Comparison of ENCODE assay signal across 16 cellular contexts in the genomic region with DNA sequence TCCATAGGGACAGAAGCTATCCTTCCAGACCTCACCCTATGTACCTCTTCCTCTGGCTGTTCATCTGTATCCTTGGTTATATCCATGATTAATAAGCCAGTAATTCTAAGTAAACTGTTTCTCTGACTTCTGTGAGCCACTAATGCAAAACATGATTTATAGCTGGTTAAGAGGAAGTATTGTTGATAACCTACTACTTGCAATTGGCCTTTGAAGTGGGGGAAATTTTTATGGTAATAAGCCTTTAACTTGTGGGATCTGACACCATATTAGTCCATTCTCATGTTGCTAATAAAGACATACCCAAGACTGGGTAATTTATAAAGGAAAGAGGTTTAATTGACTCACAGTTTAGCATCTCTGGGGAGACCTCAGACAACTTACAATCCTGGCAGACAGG. TPM values are rescaled to one million over a fixed set of nuclear protein-coding genes. Genes with fewer than 3 reads are reported as not detected.
DNase-seq lines count a peak whose midpoint lies in the region; ATAC-seq and TF ChIP-seq lines count a peak whose summit lies in the region.
"Had no signal": no experiment of that assay in that cellular context is flagged by ENCODE, and none has a peak within 500 bp of the region (broad histone marks: within the 10 kb centered on the region; RNA-seq: fewer than 3 reads in every experiment).

No MANE protein-coding gene starts in this region.

- H3K27ac Mint-ChIP-seq in activated naive CD8-positive, alpha-beta T cell treated with anti-CD3 and anti-CD28 coated beads, Interleukin-2, amount 50 U/mL, for 24 hours = peak overlapping the region; percentile 72
- H3K27ac Mint-ChIP-seq in progenitor cell of endocrine pancreas = no peak overlapping the region

- in situ Hi-C loops in gastrocnemius medialis (cut with MboI; ENCODE audit: low sequenced_read_pairs in 4 of 4) = no loop called here

- peak; percentile 29 to 32 for ATAC-seq in activated T-cell treated with anti-CD3 and anti-CD28 coated beads, Interleukin-2, amount 50 U/mL, for 4 hours
- no peak for ATAC-seq in activated naive CD8-positive, alpha-beta T cell treated with anti-CD3 and anti-CD28 coated beads, Interleukin-2, amount 50 U/mL, for 24 hours
- ATAC-seq in gastrocnemius medialis = no peak

- H3K4me1 Mint-ChIP-seq in activated T-cell treated with anti-CD3 and anti-CD28 coated beads, Interleukin-2, amount 50 U/mL, for 4 hours (ENCODE audit: low read depth) = peaks cover 51% of the 10 kb centered on the region
- peaks cover 37% of the 10 kb centered on the region for H3K4me1 Mint-ChIP-seq in activated naive CD8-positive, alpha-beta T cell treated with anti-CD3 and anti-CD28 coated beads, Interleukin-2, amount 50 U/mL, for 24 hours
- H3K4me1 Mint-ChIP-seq in progenitor cell of endocrine pancreas (ENCODE audit: low read depth) = no peaks in the 10 kb centered on the region

- H3K27ac ChIP-seq in spleen (peak overlapping the region; percentile 66 to 86 (median 80)), gastrocnemius medialis (no peak overlapping the region)
- H3K27ac ChIP-seq: cardiac muscle cell, parathyroid adenoma, uterus had no signal

- H3K4me3 Mint-ChIP-seq in activated T-cell treated with anti-CD3 and anti-CD28 coated beads, Interleukin-2, amount 50 U/mL, for 4 hours = peak overlapping the region; percentile 62
- H3K4me3 Mint-ChIP-seq in activated naive CD8-positive, alpha-beta T cell treated with anti-CD3 and anti-CD28 coated beads, Interleukin-2, amount 50 U/mL, for 24 hours = peak overlapping the region; percentile 33
- H3K4me3 Mint-ChIP-seq in progenitor cell of endocrine pancreas (ENCODE audit: low read depth) = no peak overlapping the region

- intact Hi-C loops in spleen (cut with DNase I; ENCODE audit: low total_unique reads) (no loop called here), gastrocnemius medialis (cut with DNase I; ENCODE audit: low total_unique reads) (no loop called here)

- no peak for DNase-seq in activated T-cell treated with anti-CD3 and anti-CD28 coated beads, Interleukin-2, amount 50 U/mL, for 4 hours
- DNase-seq in activated T-cell treated with anti-CD3 and anti-CD28 coated beads, Interleukin-2, amount 50 U/mL, for 48 hours = no peak
- DNase-seq in MV-4-11 (lab: John Stamatoyannopoulos, UW) (peak; percentile 52), spleen (no peak), gastrocnemius medialis (no peak), EL (no peak), progenitor cell of endocrine pancreas (ENCODE audit: low spot score, unreplicated experiment) (no peak)
- no peak for DNase-seq in activated naive CD8-positive, alpha-beta T cell treated with anti-CD3 and anti-CD28 coated beads, Interleukin-2, amount 50 U/mL, for 24 hours
- DNase-seq: glutamatergic neuron; H7; NCI-H146; stimulated activated CD4-positive, alpha-beta T cell treated with anti-CD3 and anti-CD28 coated beads, Interleukin-2, amount 100 ng/mL, for 24 hours; uterus had no signal

- H3K27me3 ChIP-seq in spleen (replicated peaks in 1 of 7) (no peaks in the 10 kb centered on the region), gastrocnemius medialis (no peaks in the 10 kb centered on the region)
- H3K27me3 ChIP-seq: cardiac muscle cell, uterus had no signal

- peaks cover 4 to 39% (median 23%) of the 10 kb centered on the region in 6 donors for H3K4me1 ChIP-seq in spleen
- H3K4me1 ChIP-seq in gastrocnemius medialis = no peaks in the 10 kb centered on the region
- H3K4me1 ChIP-seq: parathyroid adenoma, uterus had no signal

- TF ChIP-seq POLR2A in spleen (IDR thresholded peaks at IDR 0.05) (no peak), gastrocnemius medialis (IDR thresholded peaks at IDR 0.05) (no peak)

- no peaks in the 10 kb centered on the region for H3K36me3 ChIP-seq in spleen
- no peaks in the 10 kb centered on the region for H3K36me3 ChIP-seq in gastrocnemius medialis
- H3K36me3 ChIP-seq: cardiac muscle cell, uterus had no signal

- peaks cover 2% of the 10 kb centered on the region for H3K36me3 Mint-ChIP-seq in activated T-cell treated with anti-CD3 and anti-CD28 coated beads, Interleukin-2, amount 50 U/mL, for 4 hours (ENCODE audit: insufficient read depth)
- H3K36me3 Mint-ChIP-seq in activated naive CD8-positive, alpha-beta T cell treated with anti-CD3 and anti-CD28 coated beads, Interleukin-2, amount 50 U/mL, for 24 hours (ENCODE audit: low read depth) = no peaks in the 10 kb centered on the region
- no peaks in the 10 kb centered on the region for H3K36me3 Mint-ChIP-seq in progenitor cell of endocrine pancreas (ENCODE audit: insufficient read depth)

- no peak for TF ChIP-seq CTCF in spleen (IDR thresholded peaks at IDR 0.05 in 8 of 11, conservative IDR thresholded peaks at IDR 0.05 in 3 of 11)
- TF ChIP-seq CTCF in gastrocnemius medialis (IDR thresholded peaks at IDR 0.05 in 4 of 5, conservative IDR thresholded peaks at IDR 0.05 in 1 of 5) = no peak
- no peak for TF ChIP-seq CTCF in progenitor cell of endocrine pancreas (IDR thresholded peaks at IDR 0.05; ENCODE audit: unreplicated experiment)

- H3K4me3 ChIP-seq in spleen (peak overlapping the region in 1 of 8 donors; percentile 26), gastrocnemius medialis (no peak overlapping the region)
- H3K4me3 ChIP-seq: cardiac muscle cell, uterus had no signal

- no peaks in the 10 kb centered on the region for H3K9me3 Mint-ChIP-seq in activated T-cell treated with anti-CD3 and anti-CD28 coated beads, Interleukin-2, amount 50 U/mL, for 4 hours
- peaks cover 5% of the 10 kb centered on the region for H3K9me3 Mint-ChIP-seq in activated naive CD8-positive, alpha-beta T cell treated with anti-CD3 and anti-CD28 coated beads, Interleukin-2, amount 50 U/mL, for 24 hours
- no peaks in the 10 kb centered on the region for H3K9me3 Mint-ChIP-seq in progenitor cell of endocrine pancreas (ENCODE audit: low read depth)

- no peaks in the 10 kb centered on the region for H3K9me3 ChIP-seq in spleen
- no peaks in the 10 kb centered on the region for H3K9me3 ChIP-seq in gastrocnemius medialis
- H3K9me3 ChIP-seq: uterus had no signal

- no peaks in the 10 kb centered on the region for H3K27me3 Mint-ChIP-seq in activated T-cell treated with anti-CD3 and anti-CD28 coated beads, Interleukin-2, amount 50 U/mL, for 4 hours (ENCODE audit: low read depth)
- no peaks in the 10 kb centered on the region for H3K27me3 Mint-ChIP-seq in activated naive CD8-positive, alpha-beta T cell treated with anti-CD3 and anti-CD28 coated beads, Interleukin-2, amount 50 U/mL, for 24 hours
- no peaks in the 10 kb centered on the region for H3K27me3 Mint-ChIP-seq in progenitor cell of endocrine pancreas

RNA-seq across cellular contexts. Expression of a gene that starts 21.9 kb away (rescaled TPM):
- total RNA-seq in activated T-cell treated with anti-CD3 and anti-CD28 coated beads, Interleukin-2, amount 50 U/mL, for 4 hours = under 1 TPM in 1 of 3 donors, not detected in 2; 0.23 TPM
- total RNA-seq in spleen (under 1 TPM in 3 of 7 donors, not detected in 4; 0.32 to 0.50 (median 0.46) TPM), gastrocnemius medialis (under 1 TPM in 3 of 4 donors, not detected in 1; 0.39 to 0.86 (median 0.49) TPM), progenitor cell of endocrine pancreas (not detected in 2 replicates)
- under 1 TPM; 0.14 to 0.54 (median 0.20) TPM for polyA plus RNA-seq in spleen
- total RNA-seq: cardiac muscle cell, H7, myocyte had no signal

Comparison
In these comparisons a context has a peak if more than half of its experiments do, and no peak if none do; other contexts are left out.
1. ATAC-seq: peak in activated T-cell treated with anti-CD3 and anti-CD28 coated beads, Interleukin-2, amount 50 U/mL, for 4 hours (2 of 2); none in activated naive CD8-positive, alpha-beta T cell treated with anti-CD3 and anti-CD28 coated beads, Interleukin-2, amount 50 U/mL, for 24 hours (single experiment) and gastrocnemius medialis (0 of 2).
2. H3K27ac ChIP-seq: peak in spleen (8 of 8); none in gastrocnemius medialis (0 of 4).